In genomic region chr14:32507029-32507984, GRCh38 we compare ENCODE assay signal across 11 cellular contexts.
A peak's percentile ranks its signal among the peaks of the same experiment; 100 is the strongest.
DNase-seq lines count a peak whose midpoint lies in the region; ATAC-seq and TF ChIP-seq lines count a peak whose summit lies in the region.
"Had no signal": no experiment of that assay in that cellular context is flagged by ENCODE, and none has a peak within 500 bp of the region (broad histone marks: within the 10 kb centered on the region; RNA-seq: fewer than 3 reads in every experiment).

No MANE protein-coding gene starts in this region.

- intact Hi-C loops in psoas muscle (cut with DNase I): no loop called here

- H3K4me1 ChIP-seq in psoas muscle: peaks cover 60% of the 10 kb centered on the region
- H3K4me1 ChIP-seq: spleen had no signal

- DNase-seq in Daoy (ENCODE audit: low read depth) (peak; percentile 39), OCI-M1 (lab: John Stamatoyannopoulos, UW) (peak; percentile 58), psoas muscle (no peak), RPMI8226 (no peak)
- no peak for DNase-seq in activated CD4-positive, alpha-beta T cell treated with anti-CD3 and anti-CD28 coated beads, Interleukin-2, amount 50 U/mL, for 48 hours
- DNase-seq: GOT3, spleen, T-helper 17 cell had no signal

- H3K36me3 ChIP-seq in psoas muscle (ENCODE audit: insufficient read depth in 1 of 2, low read depth in 1 of 2): no peaks in the 10 kb centered on the region
- H3K36me3 ChIP-seq: spleen had no signal

- peak overlapping the region; percentile 91 for H3K27ac ChIP-seq in psoas muscle

- no peaks in the 10 kb centered on the region for H3K27me3 ChIP-seq in psoas muscle (ENCODE audit: insufficient read depth in 3 of 3, low read length in 2 of 3)
- H3K27me3 ChIP-seq: spleen had no signal

- H3K4me3 ChIP-seq in psoas muscle: peak overlapping the region; percentile 33
- H3K4me3 ChIP-seq: spleen had no signal

- 37 to 39% (median 38%) methylated on average over 4 of the region's 4 CpGs for WGBS in psoas muscle, 3 donors

- peak; percentile 96 for ATAC-seq in esophagus mucosa
- ATAC-seq in psoas muscle: peak; percentile 73 to 79 (median 78)
- no peak for ATAC-seq in HG02759 (IDR thresholded peaks at IDR 0.05; ENCODE audit: unreplicated experiment)
- no peak for ATAC-seq in HG03108 (IDR thresholded peaks at IDR 0.05; ENCODE audit: unreplicated experiment)
- ATAC-seq: T-helper 17 cell had no signal

- no peak for TF ChIP-seq CTCF in psoas muscle (IDR thresholded peaks at IDR 0.05)

- no peaks in the 10 kb centered on the region for H3K9me3 ChIP-seq in psoas muscle
- H3K9me3 ChIP-seq: spleen had no signal

Comparison
In these comparisons a context has a peak if more than half of its experiments do, and no peak if none do; other contexts are left out.
1. DNase-seq: peak in Daoy (single experiment) and OCI-M1 (single experiment); none in psoas muscle (0 of 2), activated CD4-positive, alpha-beta T cell treated with anti-CD3 and anti-CD28 coated beads, Interleukin-2, amount 50 U/mL, for 48 hours (0 of 2) and RPMI8226 (single experiment).
2. ATAC-seq: peak in esophagus mucosa (single experiment) and psoas muscle (4 of 4); none in HG02759 (single experiment) and HG03108 (single experiment).